ENCODE assay signal across 8 cellular contexts in genomic region chr1:29849038-29849750, GRCh38.
DNase-seq lines count a peak whose midpoint lies in the region; ATAC-seq and TF ChIP-seq lines count a peak whose summit lies in the region.

No MANE protein-coding gene starts in this region.

- H3K36me3 ChIP-seq in breast epithelium = no peaks in the 10 kb centered on the region

- TF ChIP-seq POLR2A in breast epithelium (IDR thresholded peaks at IDR 0.05) = no peak

- no peak overlapping the region for H3K4me3 Mint-ChIP-seq in MCF 10A (ENCODE audit: unreplicated experiment)
- no peak overlapping the region for H3K4me3 Mint-ChIP-seq in activated CD4-positive, alpha-beta memory T cell treated with anti-CD3 and anti-CD28 coated beads, Interleukin-2, amount 10 ng/mL, durations not matched to agents 7 days and 5 days

- H3K27me3 ChIP-seq in breast epithelium = peaks cover 0 to 4% of the 10 kb centered on the region in 2 donors

- H3K36me3 Mint-ChIP-seq in MCF 10A (ENCODE audit: insufficient read depth, unreplicated experiment) = no peaks in the 10 kb centered on the region
- no peaks in the 10 kb centered on the region for H3K36me3 Mint-ChIP-seq in activated CD4-positive, alpha-beta memory T cell treated with anti-CD3 and anti-CD28 coated beads, Interleukin-2, amount 10 ng/mL, durations not matched to agents 7 days and 5 days (ENCODE audit: low read depth)

- intact Hi-C loops in MCF 10A (cut with micrococcal nuclease) = loop anchor here (1.0 to 5.0 kb wide), 3 partner anchors 57 to 336 kb away; no protein-coding TSS in a partner anchor
- intact Hi-C loops in breast epithelium (cut with DNase I; ENCODE audit: low total_unique reads) = no loop called here

- H3K27me3 Mint-ChIP-seq in MCF 10A (ENCODE audit: insufficient read depth, unreplicated experiment) = peaks cover 67% of the 10 kb centered on the region
- peaks cover 1% of the 10 kb centered on the region for H3K27me3 Mint-ChIP-seq in activated CD4-positive, alpha-beta memory T cell treated with anti-CD3 and anti-CD28 coated beads, Interleukin-2, amount 10 ng/mL, durations not matched to agents 7 days and 5 days

- TF ChIP-seq CTCF in MCF 10A (IDR thresholded peaks at IDR 0.05; ENCODE audit: unreplicated experiment) = peak; percentile 51
- TF ChIP-seq CTCF in breast epithelium (IDR thresholded peaks at IDR 0.05) = no peak
- peak; percentile 48 for TF ChIP-seq CTCF in fibroblast of villous mesenchyme (IDR thresholded peaks at IDR 0.05; ENCODE audit: insufficient read depth, low read depth, low read length)

- H3K27ac ChIP-seq in breast epithelium = no peak overlapping the region

- peak; percentile 62 for DNase-seq in MCF 10A (ENCODE audit: unreplicated experiment)
- no peak for DNase-seq in breast epithelium (ENCODE audit: low spot score in 2 of 2)
- DNase-seq in NCI-H1092 treated with DMSO at 0.1 percent for 48 hours (lab: John Stamatoyannopoulos, UW) = peak; percentile 62
- DNase-seq in activated CD4-positive, alpha-beta memory T cell treated with anti-CD3 and anti-CD28 coated beads, Interleukin-2, amount 10 ng/mL, durations not matched to agents 7 days and 5 days = peak; percentile 52
- peak; percentile 24 for DNase-seq in fibroblast of villous mesenchyme (ENCODE audit: low read depth)
- DNase-seq in stimulated activated CD4-positive, alpha-beta T cell treated with anti-CD3 and anti-CD28 coated beads, Interleukin-12 subunit alpha, Interleukin-12 subunit beta, amount 100 ng/mL, for 48 hours (ENCODE audit: low read depth in 2 of 3, low spot score in 1 of 3) = peak; percentile 6 to 44 (median 16)
- no peak for DNase-seq in occipital lobe (lab: John Stamatoyannopoulos, UW)

- BruUV-seq in MCF 10A (replicated peaks; lab: Mats Ljungman, UMichigan) = no TSS peak

- H3K4me3 ChIP-seq in breast epithelium = no peak overlapping the region
- no peak overlapping the region for H3K4me3 ChIP-seq in fibroblast of villous mesenchyme (ENCODE audit: low read depth, low read length)

- CTCF ChIA-PET in MCF 10A (lab: Yijun Ruan, JAX) = interaction anchor here (0.6 to 1.5 kb wide), 11 partner anchors 9 to 380 kb away, joined by 3 to 5 read pairs (median 3); no protein-coding TSS in a partner anchor
- CTCF ChIA-PET in activated CD4-positive, alpha-beta memory T cell treated with anti-CD3 and anti-CD28 coated beads, Interleukin-2, amount 10 ng/mL, durations not matched to agents 7 days and 5 days (lab: Charles Lee) = interaction anchor here (1.0 to 1.4 kb wide), 2 partner anchors 56 to 139 kb away, joined by 3 to 5 read pairs; no protein-coding TSS in a partner anchor

- no peaks in the 10 kb centered on the region for H3K4me1 ChIP-seq in breast epithelium

- no peaks in the 10 kb centered on the region for H3K9me3 ChIP-seq in breast epithelium

- no peaks in the 10 kb centered on the region for H3K4me1 Mint-ChIP-seq in MCF 10A (ENCODE audit: insufficient read depth, unreplicated experiment)
- H3K4me1 Mint-ChIP-seq in activated CD4-positive, alpha-beta memory T cell treated with anti-CD3 and anti-CD28 coated beads, Interleukin-2, amount 10 ng/mL, durations not matched to agents 7 days and 5 days = peaks cover 2% of the 10 kb centered on the region

- POLR2A ChIA-PET in MCF 10A (lab: Yijun Ruan, JAX) = no interaction called here
- POLR2A ChIA-PET in activated CD4-positive, alpha-beta memory T cell treated with anti-CD3 and anti-CD28 coated beads, Interleukin-2, amount 10 ng/mL, durations not matched to agents 7 days and 5 days (lab: Charles Lee) = no interaction called here

- no peak for ATAC-seq in HG02623 (IDR thresholded peaks at IDR 0.05; ENCODE audit: unreplicated experiment)

- H3K9me3 Mint-ChIP-seq in MCF 10A (ENCODE audit: unreplicated experiment) = no peaks in the 10 kb centered on the region
- H3K9me3 Mint-ChIP-seq in activated CD4-positive, alpha-beta memory T cell treated with anti-CD3 and anti-CD28 coated beads, Interleukin-2, amount 10 ng/mL, durations not matched to agents 7 days and 5 days = no peaks in the 10 kb centered on the region

- no peak overlapping the region for H3K27ac Mint-ChIP-seq in MCF 10A (ENCODE audit: low read depth, unreplicated experiment)
- no peak overlapping the region for H3K27ac Mint-ChIP-seq in activated CD4-positive, alpha-beta memory T cell treated with anti-CD3 and anti-CD28 coated beads, Interleukin-2, amount 10 ng/mL, durations not matched to agents 7 days and 5 days

Comparison
In these comparisons a context has a peak if more than half of its experiments do, and no peak if none do; other contexts are left out.
1. DNase-seq: peak in MCF 10A (single experiment), NCI-H1092 treated with DMSO at 0.1 percent for 48 hours (single experiment), activated CD4-positive, alpha-beta memory T cell treated with anti-CD3 and anti-CD28 coated beads, Interleukin-2, amount 10 ng/mL, durations not matched to agents 7 days and 5 days (single experiment), fibroblast of villous mesenchyme (single experiment) and stimulated activated CD4-positive, alpha-beta T cell treated with anti-CD3 and anti-CD28 coated beads, Interleukin-12 subunit alpha, Interleukin-12 subunit beta, amount 100 ng/mL, for 48 hours (3 of 3); none in breast epithelium (0 of 2) and occipital lobe (single experiment).
2. CTCF ChIP-seq: peak in MCF 10A (single experiment) and fibroblast of villous mesenchyme (single experiment); none in breast epithelium (0 of 3).